Comparison of ENCODE assay signal across 17 cellular contexts in the genomic region with DNA sequence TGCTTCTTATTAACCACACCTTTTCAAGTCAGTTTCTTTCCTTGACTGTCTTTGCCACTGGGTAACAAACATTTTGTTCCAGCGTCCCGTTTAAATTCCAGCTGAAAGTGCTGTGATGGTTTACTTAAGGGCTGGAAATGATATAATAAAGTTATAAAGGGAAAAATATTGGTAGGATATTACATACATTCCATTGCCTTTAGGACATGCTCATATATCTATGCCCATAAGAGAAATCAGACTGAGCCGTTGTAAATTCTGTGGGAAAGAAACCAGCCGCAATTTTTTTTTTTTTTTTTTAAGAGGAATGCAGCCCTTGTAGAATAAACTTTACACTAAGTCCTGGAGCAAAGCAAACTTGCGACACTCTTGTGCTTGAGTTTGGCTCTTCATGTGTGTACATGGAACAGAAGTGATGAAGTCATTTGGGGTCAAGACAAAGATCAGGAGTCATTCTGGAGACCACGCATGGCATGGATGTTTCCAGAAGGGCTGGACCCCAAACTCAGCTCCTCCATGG.
"Had no signal": no experiment of that assay in that cellular context is flagged by ENCODE, and none has a peak within 500 bp of the region (broad histone marks: within the 10 kb centered on the region; RNA-seq: fewer than 3 reads in every experiment).

No MANE protein-coding gene starts in this region.

- H3K4me3 ChIP-seq: lung had no signal

- H3K27ac Mint-ChIP-seq: activated CD8-positive, alpha-beta memory T cell treated with anti-CD3 and anti-CD28 coated beads, Interleukin-2, amount 10 ng/mL, durations not matched to agents 7 days and 5 days; activated naive CD4-positive, alpha-beta T cell treated with anti-CD3 and anti-CD28 coated beads, Interleukin-2, amount 50 U/mL, for 24 hours; activated T-cell treated with anti-CD3 and anti-CD28 coated beads, Interleukin-2, amount 50 U/mL, for 24 hours; progenitor cell of endocrine pancreas; stimulated activated effector memory CD8-positive, alpha-beta T cell treated with anti-CD3 and anti-CD28 coated beads, Interleukin-12 subunit alpha, Interleukin-12 subunit beta, amount 100 ng/mL, for 72 hours had no signal

- H3K27ac ChIP-seq: brain microvascular endothelial cell, neutrophil had no signal

- H3K9me3 ChIP-seq: neutrophil had no signal

- H3K36me3 ChIP-seq: brain microvascular endothelial cell had no signal

- H3K4me3 Mint-ChIP-seq: activated CD8-positive, alpha-beta memory T cell treated with anti-CD3 and anti-CD28 coated beads, Interleukin-2, amount 10 ng/mL, durations not matched to agents 7 days and 5 days; activated naive CD4-positive, alpha-beta T cell treated with anti-CD3 and anti-CD28 coated beads, Interleukin-2, amount 50 U/mL, for 24 hours; activated T-cell treated with anti-CD3 and anti-CD28 coated beads, Interleukin-2, amount 50 U/mL, for 24 hours; immature natural killer cell; stimulated activated effector memory CD8-positive, alpha-beta T cell treated with anti-CD3 and anti-CD28 coated beads, Interleukin-12 subunit alpha, Interleukin-12 subunit beta, amount 100 ng/mL, for 72 hours had no signal

- ATAC-seq: activated CD4-positive, CD25-positive, alpha-beta regulatory T cell treated with anti-CD3 and anti-CD28 coated beads, Interleukin-2, amount 50 U/mL, for 24 hours; activated CD8-positive, alpha-beta memory T cell treated with anti-CD3 and anti-CD28 coated beads, Interleukin-2, amount 10 ng/mL, durations not matched to agents 7 days and 5 days; naive thymus-derived CD8-positive, alpha-beta T cell; right cardiac atrium; stimulated activated effector memory CD8-positive, alpha-beta T cell treated with anti-CD3 and anti-CD28 coated beads, Interleukin-12 subunit alpha, Interleukin-12 subunit beta, amount 100 ng/mL, for 72 hours had no signal

- DNase-seq: activated CD4-positive, alpha-beta T cell treated with anti-CD3 and anti-CD28 coated beads, Interleukin-2, amount 50 U/mL, for 48 hours; activated CD8-positive, alpha-beta memory T cell treated with anti-CD3 and anti-CD28 coated beads, Interleukin-2, amount 10 ng/mL, durations not matched to agents 7 days and 5 days; activated effector memory CD4-positive, alpha-beta T cell treated with Interleukin-2 at 50 U/mL for 16 hours; activated T-cell treated with anti-CD3 and anti-CD28 coated beads, Interleukin-2, amount 50 U/mL, for 24 hours; amniotic stem cell; brain microvascular endothelial cell; dermis blood vessel endothelial cell; erythroblast; immature natural killer cell; naive thymus-derived CD8-positive, alpha-beta T cell; right cardiac atrium had no signal

- H3K9me3 Mint-ChIP-seq: activated naive CD4-positive, alpha-beta T cell treated with anti-CD3 and anti-CD28 coated beads, Interleukin-2, amount 50 U/mL, for 24 hours; activated T-cell treated with anti-CD3 and anti-CD28 coated beads, Interleukin-2, amount 50 U/mL, for 24 hours; immature natural killer cell; naive thymus-derived CD8-positive, alpha-beta T cell; stimulated activated effector memory CD8-positive, alpha-beta T cell treated with anti-CD3 and anti-CD28 coated beads, Interleukin-12 subunit alpha, Interleukin-12 subunit beta, amount 100 ng/mL, for 72 hours had no signal

- H3K27me3 Mint-ChIP-seq: activated CD8-positive, alpha-beta memory T cell treated with anti-CD3 and anti-CD28 coated beads, Interleukin-2, amount 10 ng/mL, durations not matched to agents 7 days and 5 days; activated naive CD4-positive, alpha-beta T cell treated with anti-CD3 and anti-CD28 coated beads, Interleukin-2, amount 50 U/mL, for 24 hours; activated T-cell treated with anti-CD3 and anti-CD28 coated beads, Interleukin-2, amount 50 U/mL, for 24 hours; naive thymus-derived CD8-positive, alpha-beta T cell; progenitor cell of endocrine pancreas had no signal

- H3K27me3 ChIP-seq: brain microvascular endothelial cell, neutrophil had no signal
